In genomic region chr3:169966951-169967915, GRCh38 we compare ENCODE assay signal across 1 cellular context.
TF ChIP-seq lines count a peak whose summit lies in the region.

No MANE protein-coding gene starts in this region.

TF ChIP-seq in HepG2, 621 proteins besides CTCF, POLR2A, EP300 and RAD21 (continued from another document and continues in another):
- no peak for TF ChIP-seq ZNF407 (CRISPR knock-in tag; IDR thresholded peaks at IDR 0.05; ENCODE audit: not compliant biosample characterization)
- no peak for TF ChIP-seq STAT5B (CRISPR knock-in tag; IDR thresholded peaks at IDR 0.05)
- no peak for TF ChIP-seq ZNF121 (CRISPR knock-in tag; IDR thresholded peaks at IDR 0.05)
- no peak for TF ChIP-seq SATB2 (CRISPR knock-in tag; IDR thresholded peaks at IDR 0.05)
- TF ChIP-seq REPIN1 (CRISPR knock-in tag; IDR thresholded peaks at IDR 0.05; ENCODE audit: borderline replicate concordance, low read depth) = no peak
- no peak for TF ChIP-seq MXD1 (CRISPR knock-in tag; IDR thresholded peaks at IDR 0.05)
- TF ChIP-seq ZNF501 (CRISPR knock-in tag; IDR thresholded peaks at IDR 0.05) = no peak
- TF ChIP-seq AGO2 (optimal IDR thresholded peaks at IDR 0.05; ENCODE audit: low read depth, low read length) = peak; percentile 40
- TF ChIP-seq KLF15 (CRISPR knock-in tag; IDR thresholded peaks at IDR 0.05; ENCODE audit: borderline replicate concordance) = no peak
- no peak for TF ChIP-seq ZNF792 (CRISPR knock-in tag; IDR thresholded peaks at IDR 0.05)
- TF ChIP-seq ZNF160 (CRISPR knock-in tag; IDR thresholded peaks at IDR 0.05) = no peak
- no peak for TF ChIP-seq NPAS2 (CRISPR knock-in tag; IDR thresholded peaks at IDR 0.05; ENCODE audit: borderline replicate concordance)
- no peak for TF ChIP-seq ZNF713 (CRISPR knock-in tag; IDR thresholded peaks at IDR 0.05)
- no peak for TF ChIP-seq KLF13 (CRISPR knock-in tag; IDR thresholded peaks at IDR 0.05)
- no peak for TF ChIP-seq ZSCAN12 (CRISPR knock-in tag; IDR thresholded peaks at IDR 0.05)
- no peak for TF ChIP-seq RARG (CRISPR knock-in tag; IDR thresholded peaks at IDR 0.05; ENCODE audit: low read depth)
- no peak; the same call in 1 of the 2 replicates for TF ChIP-seq ZNF563 (CRISPR knock-in tag; IDR thresholded peaks at IDR 0.05)
- TF ChIP-seq TGIF2 (CRISPR knock-in tag; IDR thresholded peaks at IDR 0.05) = peak; percentile 95
- TF ChIP-seq ZBTB37 (CRISPR knock-in tag; IDR thresholded peaks at IDR 0.05) = no peak
- no peak for TF ChIP-seq YEATS4 (CRISPR knock-in tag; IDR thresholded peaks at IDR 0.05; ENCODE audit: borderline replicate concordance)
- TF ChIP-seq ZMYM2 (CRISPR knock-in tag; IDR thresholded peaks at IDR 0.05) = no peak
- no peak for TF ChIP-seq PAWR (CRISPR knock-in tag; IDR thresholded peaks at IDR 0.05; ENCODE audit: borderline replicate concordance)
- no peak for TF ChIP-seq ZNF570 (CRISPR knock-in tag; IDR thresholded peaks at IDR 0.05; ENCODE audit: borderline replicate concordance)
- TF ChIP-seq FLYWCH1 (CRISPR knock-in tag; IDR thresholded peaks at IDR 0.05) = no peak
- TF ChIP-seq ZBTB25 (CRISPR knock-in tag; IDR thresholded peaks at IDR 0.05) = no peak
- TF ChIP-seq WIZ (CRISPR knock-in tag; IDR thresholded peaks at IDR 0.05) = no peak
- no peak for TF ChIP-seq CEBPG (CRISPR knock-in tag; IDR thresholded peaks at IDR 0.05)
- no peak for TF ChIP-seq TP53 (CRISPR knock-in tag; conservative IDR thresholded peaks at IDR 0.05)
- no peak for TF ChIP-seq NFE2 (CRISPR knock-in tag; IDR thresholded peaks at IDR 0.05)
- no peak for TF ChIP-seq MED8 (CRISPR knock-in tag; IDR thresholded peaks at IDR 0.05; ENCODE audit: insufficient replicate concordance)
- no peak for TF ChIP-seq ZBTB42 (CRISPR knock-in tag; IDR thresholded peaks at IDR 0.05)
- peak; percentile 7; the same call in 1 of the 2 replicates for TF ChIP-seq ZNF280D (CRISPR knock-in tag; IDR thresholded peaks at IDR 0.05)
- TF ChIP-seq BRF2 (CRISPR knock-in tag; IDR thresholded peaks at IDR 0.05) = no peak
- TF ChIP-seq MIXL1 (CRISPR knock-in tag; IDR thresholded peaks at IDR 0.05) = no peak
- no peak for TF ChIP-seq ZNF124 (CRISPR knock-in tag; IDR thresholded peaks at IDR 0.05)
- no peak for TF ChIP-seq MYNN (CRISPR knock-in tag; IDR thresholded peaks at IDR 0.05; ENCODE audit: low read depth)
- 0 out of 2 replicates have a peak, but pooled peaks have one; percentile 46 for TF ChIP-seq MXD4 (CRISPR knock-in tag; IDR thresholded peaks at IDR 0.05)
- peak; percentile 60 for TF ChIP-seq RBM39 (IDR thresholded peaks at IDR 0.05; ENCODE audit: low read depth, low read length, poor library complexity, severe bottlenecking)
- TF ChIP-seq ZNF746 (CRISPR knock-in tag; IDR thresholded peaks at IDR 0.05) = no peak
- TF ChIP-seq CAMTA2 (CRISPR knock-in tag; IDR thresholded peaks at IDR 0.05; ENCODE audit: borderline replicate concordance) = no peak
- no peak for TF ChIP-seq ZNF841 (CRISPR knock-in tag; IDR thresholded peaks at IDR 0.05; ENCODE audit: borderline replicate concordance)
- TF ChIP-seq NFKB2 (CRISPR knock-in tag; IDR thresholded peaks at IDR 0.05; ENCODE audit: borderline replicate concordance) = peak; percentile 79
- no peak for TF ChIP-seq REL (CRISPR knock-in tag; conservative IDR thresholded peaks at IDR 0.05)
- no peak for TF ChIP-seq MAFG (CRISPR knock-in tag; IDR thresholded peaks at IDR 0.05)
- no peak for TF ChIP-seq CREM (IDR thresholded peaks at IDR 0.05)
- no peak for TF ChIP-seq CREM (CRISPR knock-in tag; IDR thresholded peaks at IDR 0.05)
- TF ChIP-seq TSC22D2 (CRISPR knock-in tag; IDR thresholded peaks at IDR 0.05; ENCODE audit: borderline replicate concordance) = no peak
- peak; percentile 73 for TF ChIP-seq ZFY (CRISPR knock-in tag; IDR thresholded peaks at IDR 0.05)
- TF ChIP-seq ZNF747 (CRISPR knock-in tag; IDR thresholded peaks at IDR 0.05; ENCODE audit: borderline replicate concordance) = no peak
- TF ChIP-seq DRAP1 (CRISPR knock-in tag; IDR thresholded peaks at IDR 0.05) = no peak
- no peak for TF ChIP-seq IKZF1 (IDR thresholded peaks at IDR 0.05)
- TF ChIP-seq ZFAT (CRISPR knock-in tag; conservative IDR thresholded peaks at IDR 0.05) = no peak
- TF ChIP-seq CEBPB (IDR thresholded peaks at IDR 0.05; ENCODE audit: borderline replicate concordance, low read depth, low read length) = no peak
- TF ChIP-seq ZNF768 (CRISPR knock-in tag; IDR thresholded peaks at IDR 0.05) = no peak
- TF ChIP-seq TERF1 (CRISPR knock-in tag; IDR thresholded peaks at IDR 0.05) = no peak
- no peak for TF ChIP-seq SSRP1 (CRISPR knock-in tag; IDR thresholded peaks at IDR 0.05)
- no peak for TF ChIP-seq ELF4 (CRISPR knock-in tag; IDR thresholded peaks at IDR 0.05; ENCODE audit: borderline replicate concordance)
- TF ChIP-seq XRCC5 (optimal IDR thresholded peaks at IDR 0.05; ENCODE audit: low read length) = no peak
- no peak for TF ChIP-seq ZNF431 (CRISPR knock-in tag; IDR thresholded peaks at IDR 0.05; ENCODE audit: borderline replicate concordance, low read depth)
- TF ChIP-seq SOX13 (IDR thresholded peaks at IDR 0.05) = no peak
- no peak for TF ChIP-seq SOX13 (CRISPR knock-in tag; conservative IDR thresholded peaks at IDR 0.05 in 1 of 2, IDR thresholded peaks at IDR 0.05 in 1 of 2)
